In genomic region chr19:16920816-16921529, GRCh38 we compare ENCODE assay signal across 12 cellular contexts. TPM values are rescaled to one million over a fixed set of nuclear protein-coding genes. Genes with fewer than 3 reads are reported as not detected.
A peak's percentile ranks its signal among the peaks of the same experiment; 100 is the strongest.
DNase-seq lines count a peak whose midpoint lies in the region; ATAC-seq and TF ChIP-seq lines count a peak whose summit lies in the region.
"Had no signal": no experiment of that assay in that cellular context is flagged by ENCODE, and none has a peak within 500 bp of the region (broad histone marks: within the 10 kb centered on the region; RNA-seq: fewer than 3 reads in every experiment).

No MANE protein-coding gene starts in this region.

- ATAC-seq in GM21619 (IDR thresholded peaks at IDR 0.05; ENCODE audit: unreplicated experiment) (no peak), HG02970 (IDR thresholded peaks at IDR 0.05; ENCODE audit: low FRiP score, unreplicated experiment) (no peak), HG02678 (IDR thresholded peaks at IDR 0.05; ENCODE audit: unreplicated experiment) (no peak)

- H3K4me1 Mint-ChIP-seq in progenitor cell of endocrine pancreas (ENCODE audit: low read depth), result no peaks in the 10 kb centered on the region
- H3K4me1 Mint-ChIP-seq: activated B cell treated with CpG ODN at 0.5 μM for 24 hours had no signal

- no peaks in the 10 kb centered on the region for H3K9me3 Mint-ChIP-seq in progenitor cell of endocrine pancreas (ENCODE audit: low read depth)

- DNase-seq in AG20443 (ENCODE audit: low spot score), result peak; percentile 78
- peak; percentile 51 for DNase-seq in HS-27A (ENCODE audit: low read depth)
- DNase-seq in amniotic epithelial cell (ENCODE audit: low read depth), result peak; percentile 84
- DNase-seq in kidney tubule cell (ENCODE audit: low spot score), result peak; percentile 38
- DNase-seq in progenitor cell of endocrine pancreas (ENCODE audit: low spot score, unreplicated experiment), result no peak
- DNase-seq: activated B cell treated with CpG ODN at 0.5 μM for 24 hours; COR-L47; NCI-H1105; stimulated activated CD4-positive, alpha-beta T cell treated with anti-CD3 and anti-CD28 coated beads, Interleukin-2, amount 100 ng/mL, for 48 hours had no signal

- no peaks in the 10 kb centered on the region for H3K27me3 Mint-ChIP-seq in progenitor cell of endocrine pancreas

- H3K27ac Mint-ChIP-seq in progenitor cell of endocrine pancreas, result no peak overlapping the region
- H3K27ac Mint-ChIP-seq: activated B cell treated with CpG ODN at 0.5 μM for 24 hours had no signal

- peaks cover 22% of the 10 kb centered on the region for H3K36me3 Mint-ChIP-seq in progenitor cell of endocrine pancreas (ENCODE audit: insufficient read depth)

- no peak for TF ChIP-seq CTCF in progenitor cell of endocrine pancreas (IDR thresholded peaks at IDR 0.05; ENCODE audit: unreplicated experiment)

- no peak overlapping the region for H3K4me3 Mint-ChIP-seq in progenitor cell of endocrine pancreas (ENCODE audit: low read depth)
- H3K4me3 Mint-ChIP-seq: activated B cell treated with CpG ODN at 0.5 μM for 24 hours had no signal

RNA-seq across cellular contexts. Expression of gene F2RL3, which starts 32.2 kb away (rescaled TPM):
- not detected in 2 replicates for total RNA-seq in progenitor cell of endocrine pancreas
